Comparison of ENCODE assay signal across 1 cellular context in the genomic region with DNA sequence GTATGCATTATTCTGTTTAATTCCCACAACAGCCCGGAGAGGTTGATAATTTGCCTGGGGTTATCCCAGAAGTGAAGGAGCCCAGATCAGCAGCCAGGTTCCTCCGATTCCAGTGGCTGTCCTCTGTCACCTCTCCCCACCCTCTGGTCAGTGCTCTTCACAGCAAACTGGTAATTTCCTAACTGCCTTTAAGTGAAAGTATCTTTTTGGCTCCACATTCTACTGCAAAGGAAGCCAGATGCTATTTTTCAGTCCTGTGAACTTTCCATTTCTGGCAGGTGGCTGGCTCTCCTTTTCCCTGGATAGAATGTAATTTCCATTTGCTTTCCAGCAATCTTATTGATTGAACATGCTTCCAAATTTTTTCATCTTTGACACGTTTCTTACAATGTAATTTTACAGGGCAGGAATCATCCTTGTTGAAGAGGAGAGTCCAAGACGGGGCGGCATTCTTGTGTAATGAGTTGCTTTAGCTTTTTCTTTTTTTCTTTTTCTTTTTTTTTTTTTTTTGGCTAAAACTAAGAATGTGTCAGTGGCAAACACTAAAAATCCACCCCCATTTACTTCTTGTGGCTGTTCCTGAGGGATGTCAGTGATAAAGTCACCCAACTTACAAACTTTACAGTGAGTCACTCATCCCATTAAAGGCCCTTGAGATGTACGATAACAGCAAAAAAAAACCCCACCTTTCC.
TF ChIP-seq lines count a peak whose summit lies in the region.

No MANE protein-coding gene starts in this region.

TF ChIP-seq in HEK293, 187 proteins besides CTCF, POLR2A, EP300 and RAD21 (continued from another document):
- TF ChIP-seq TSHZ1 (tag by site-specific recombination; IDR thresholded peaks at IDR 0.05; ENCODE audit: borderline replicate concordance) (no peak), ZNF629 (tag by site-specific recombination; IDR thresholded peaks at IDR 0.05) (peak; percentile 41; the same call in 1 of the 2 replicates), HOXC10 (CRISPR knock-in tag; IDR thresholded peaks at IDR 0.05) (no peak), PRDM1 (tag by site-specific recombination; IDR thresholded peaks at IDR 0.05) (peak; percentile 58), KLF17 (tag by site-specific recombination; IDR thresholded peaks at IDR 0.05) (0 out of 2 replicates have a peak, but pooled peaks have one; percentile 26), KLF16 (tag by site-specific recombination; IDR thresholded peaks at IDR 0.05) (no peak), SETDB1 (IDR thresholded peaks at IDR 0.05; ENCODE audit: insufficient read length, low read length) (no peak), ZBTB17 (tag by site-specific recombination; IDR thresholded peaks at IDR 0.05) (no peak), PRDM10 (tag by site-specific recombination; IDR thresholded peaks at IDR 0.05) (peak; percentile 73; the same call in 1 of the 2 replicates)
- TF ChIP-seq, protein P1, sequence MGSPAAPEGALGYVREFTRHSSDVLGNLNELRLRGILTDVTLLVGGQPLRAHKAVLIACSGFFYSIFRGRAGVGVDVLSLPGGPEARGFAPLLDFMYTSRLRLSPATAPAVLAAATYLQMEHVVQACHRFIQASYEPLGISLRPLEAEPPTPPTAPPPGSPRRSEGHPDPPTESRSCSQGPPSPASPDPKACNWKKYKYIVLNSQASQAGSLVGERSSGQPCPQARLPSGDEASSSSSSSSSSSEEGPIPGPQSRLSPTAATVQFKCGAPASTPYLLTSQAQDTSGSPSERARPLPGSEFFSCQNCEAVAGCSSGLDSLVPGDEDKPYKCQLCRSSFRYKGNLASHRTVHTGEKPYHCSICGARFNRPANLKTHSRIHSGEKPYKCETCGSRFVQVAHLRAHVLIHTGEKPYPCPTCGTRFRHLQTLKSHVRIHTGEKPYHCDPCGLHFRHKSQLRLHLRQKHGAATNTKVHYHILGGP (tag by site-specific recombination; IDR thresholded peaks at IDR 0.05) = peak; percentile 73; the same call in 1 of the 2 replicates
TF ChIP-seq in HEK293: peak in this region for 6.
